12 cellular contexts compared by ENCODE assay signal in genomic region chr7:44194562-44195145, GRCh38. TPM values are rescaled to one million over a fixed set of nuclear protein-coding genes. Genes with fewer than 3 reads are reported as not detected.
DNase-seq lines count a peak whose midpoint lies in the region; ATAC-seq and TF ChIP-seq lines count a peak whose summit lies in the region.
"Had no signal": no experiment of that assay in that cellular context is flagged by ENCODE, and none has a peak within 500 bp of the region (broad histone marks: within the 10 kb centered on the region; RNA-seq: fewer than 3 reads in every experiment).

No MANE protein-coding gene starts in this region.

- H3K27ac ChIP-seq in RWPE2 (ENCODE audit: poor library complexity, severe bottlenecking) (no peak overlapping the region), sigmoid colon (no peak overlapping the region)
- H3K27ac ChIP-seq: C4-2B had no signal

- no peak for ATAC-seq in RWPE2 (ENCODE audit: low read depth)
- ATAC-seq in HG02623 (IDR thresholded peaks at IDR 0.05; ENCODE audit: unreplicated experiment) = no peak

- WGBS in sigmoid colon, 2 donors = 86 to 89% methylated on average over 3 of the region's 3 CpGs

- H3K36me3 ChIP-seq in RWPE2 (ENCODE audit: low read depth) (no peaks in the 10 kb centered on the region), sigmoid colon (no peaks in the 10 kb centered on the region)

- H3K4me1 ChIP-seq in RWPE2 (ENCODE audit: insufficient read depth, poor library complexity, severe bottlenecking) = no peaks in the 10 kb centered on the region
- no peaks in the 10 kb centered on the region for H3K4me1 ChIP-seq in sigmoid colon
- H3K4me1 ChIP-seq: Caco-2 had no signal

- no peaks in the 10 kb centered on the region for H3K27me3 ChIP-seq in RWPE2 (ENCODE audit: insufficient read depth, poor library complexity, severe bottlenecking)
- peaks cover 0 to 23% (median 5%) of the 10 kb centered on the region in 3 donors for H3K27me3 ChIP-seq in sigmoid colon

- DNase-seq in RWPE2 (ENCODE audit: low spot score) = peak; percentile 31
- DNase-seq in mesenteric fat pad (ENCODE audit: low spot score) = peak; percentile 24
- DNase-seq in sigmoid colon = peak; percentile 15
- no peak for DNase-seq in islet precursor cell
- no peak for DNase-seq in HuH-7 (ENCODE audit: low spot score)
- DNase-seq: AML-193, Caco-2, H9 had no signal

- H3K9me3 ChIP-seq in RWPE2 (ENCODE audit: severe bottlenecking) = no peaks in the 10 kb centered on the region
- no peaks in the 10 kb centered on the region for H3K9me3 ChIP-seq in sigmoid colon
- H3K9me3 ChIP-seq: Caco-2 had no signal

- TF ChIP-seq POLR2A in sigmoid colon (IDR thresholded peaks at IDR 0.05) = no peak

- TF ChIP-seq CTCF in RWPE2 (IDR thresholded peaks at IDR 0.05; ENCODE audit: poor library complexity, severe bottlenecking) (no peak), sigmoid colon (IDR thresholded peaks at IDR 0.05) (no peak)

- TF ChIP-seq EP300 in sigmoid colon (IDR thresholded peaks at IDR 0.05) = no peak

- H3K4me3 ChIP-seq in RWPE2 (ENCODE audit: severe bottlenecking) (no peak overlapping the region), sigmoid colon (no peak overlapping the region)

- intact Hi-C loops in sigmoid colon (cut with DNase I) = no loop called here

RNA-seq across cellular contexts. Expression of gene GCK, which starts 5.4 kb away (rescaled TPM):
- total RNA-seq in mesenteric fat pad = 0.48 TPM
- 1 to 10 TPM in 2 of 4 donors, under 1 TPM in 1, not detected in 1; 0.27 to 1.8 (median 1.4) TPM for total RNA-seq in sigmoid colon
- under 1 TPM in 2 of 3 donors, not detected in 1; 0.32 to 0.60 TPM for polyA plus RNA-seq in sigmoid colon
- total RNA-seq: Caco-2 had no signal

RNA-seq across cellular contexts. Expression of gene YKT6, which starts 6.1 kb away (rescaled TPM):
- 77.4 TPM for total RNA-seq in mesenteric fat pad
- 10 to 100 TPM; 39.2 to 50.1 (median 44.5) TPM for total RNA-seq in sigmoid colon
- 10 to 100 TPM; 63.1 to 95.5 (median 73.3) TPM for polyA plus RNA-seq in sigmoid colon

RNA-seq across cellular contexts. Expression of gene MYL7, which starts 53.5 kb away (rescaled TPM):
- not detected for total RNA-seq in mesenteric fat pad
- total RNA-seq in sigmoid colon = not detected
- polyA plus RNA-seq in sigmoid colon = 1 to 10 TPM in 1 of 3 donors, under 1 TPM in 1, not detected in 1; 0.39 to 7.2 TPM
- total RNA-seq: CD4-positive, alpha-beta T cell had no signal
- polyA plus RNA-seq: IgD-negative memory B cell had no signal

Comparison
In these comparisons a context has a peak if more than half of its experiments do, and no peak if none do; other contexts are left out.
1. DNase-seq: peak in RWPE2 (single experiment), mesenteric fat pad (single experiment) and sigmoid colon (single experiment); none in islet precursor cell (single experiment) and HuH-7 (single experiment).